In genomic region chr7:84195295-84196006, GRCh38 we compare ENCODE assay signal across 8 cellular contexts. TPM values are rescaled to one million over a fixed set of nuclear protein-coding genes. Genes with fewer than 3 reads are reported as not detected.
DNase-seq lines count a peak whose midpoint lies in the region; ATAC-seq, FAIRE-seq and TF ChIP-seq lines count a peak whose summit lies in the region.

No MANE protein-coding gene starts in this region.

- H2AFZ ChIP-seq in mammary epithelial cell (ENCODE audit: low read depth, low read length), result peak overlapping the region; percentile 83

- DNase-seq in A549 (ENCODE audit: low read depth in 1 of 2, low spot score in 1 of 2), result no peak
- DNase-seq in HT-29 (ENCODE audit: low spot score), result peak; percentile 54
- no peak for DNase-seq in mammary epithelial cell
- peak; percentile 50 for DNase-seq in medulla oblongata (ENCODE audit: extremely low spot score)
- no peak for DNase-seq in NCI-H524 treated with DMSO at 0.1 percent for 48 hours (lab: John Stamatoyannopoulos, UW)
- no peak for DNase-seq in NCI-H1048 (lab: John Stamatoyannopoulos, UW)
- DNase-seq in Kasumi-1 (lab: John Stamatoyannopoulos, UW), result no peak
- no peak for DNase-seq in NCI-H146 (lab: John Stamatoyannopoulos, UW)

- H3K4me2 ChIP-seq in A549, result peak overlapping the region; percentile 88
- peak overlapping the region; percentile 82 for H3K4me2 ChIP-seq in mammary epithelial cell (ENCODE audit: insufficient read depth, low read depth, low read length)

- 14% methylated on average over 6 of the region's 6 CpGs for WGBS in A549 (ENCODE audit: missing lambda C conversion rate)
- 26% methylated on average over 6 of the region's 6 CpGs for WGBS in mammary epithelial cell (ENCODE audit: low coverage, missing lambda C conversion rate)

- H3K27me3 ChIP-seq in mammary epithelial cell (ENCODE audit: insufficient read depth, low read length), result no peaks in the 10 kb centered on the region

- peak; percentile 49 to 66; a peak in 4 of 6 replicates for ATAC-seq in A549

- H3K79me2 ChIP-seq in mammary epithelial cell (ENCODE audit: insufficient read depth, low read length), result peaks cover 31% of the 10 kb centered on the region

- POLR2A ChIA-PET in A549 (lab: Yijun Ruan, JAX), result interaction anchor here (0.7 to 1.2 kb wide), 2 partner anchors 178 to 217 kb away, joined by 3 to 8 read pairs; no protein-coding TSS in a partner anchor

- FAIRE-seq in A549 (lab: Jason Lieb, UNC), result no peak

- H3K27ac ChIP-seq in A549 (peak overlapping the region; percentile 71 to 82), mammary epithelial cell (ENCODE audit: insufficient read depth, low read depth, low read length) (peak overlapping the region; percentile 90)

- no peak for TF ChIP-seq EP300 in A549 (IDR thresholded peaks at IDR 0.05)

- BruUV-seq in mammary epithelial cell (replicated peaks; lab: Mats Ljungman, UMichigan), result no TSS peak

- H3K9me3 ChIP-seq in A549 (no peaks in the 10 kb centered on the region), mammary epithelial cell (replicated peaks; ENCODE audit: insufficient read depth, low read length) (no peaks in the 10 kb centered on the region)

- dilution Hi-C loops in mammary epithelial cell (cut with HindIII; ENCODE audit: low sequenced_read_pairs), result no loop called here

- in situ Hi-C loops in mammary epithelial cell (cut with MboI; ENCODE audit: low sequenced_read_pairs in 2 of 2), result loop anchor here (10.0 to 25.0 kb wide), 3 partner anchors 183 to 817 kb away; no protein-coding TSS in a partner anchor

- H4K20me1 ChIP-seq in mammary epithelial cell (ENCODE audit: insufficient read depth, low read length), result no peaks in the 10 kb centered on the region

- peak overlapping the region; percentile 69 for H3K4me3 ChIP-seq in A549
- H3K4me3 ChIP-seq in mammary epithelial cell (replicated peaks in 1 of 3; ENCODE audit: insufficient read depth in 1 of 3, low read depth in 2 of 3, low read length in 3 of 3), result peak overlapping the region; percentile 45 to 84 (median 72)

- TF ChIP-seq CTCF in A549 (IDR thresholded peaks at IDR 0.05) (no peak), mammary epithelial cell (conservative IDR thresholded peaks at IDR 0.05 in 1 of 2, IDR thresholded peaks at IDR 0.05 in 1 of 2; ENCODE audit: extremely low read depth in 1 of 2, insufficient read depth in 1 of 2, low read depth in 1 of 2, low read length in 2 of 2) (no peak)

- no peaks in the 10 kb centered on the region for H3K36me3 ChIP-seq in mammary epithelial cell (ENCODE audit: insufficient read depth, low read length)

- H3K4me1 ChIP-seq in A549, result peaks cover 35% of the 10 kb centered on the region
- H3K4me1 ChIP-seq in mammary epithelial cell (ENCODE audit: insufficient read depth, low read length), result peaks cover 7% of the 10 kb centered on the region

- CTCF ChIA-PET in A549 (lab: Yijun Ruan, JAX) (interaction anchor here (1.3 kb wide), 1 partner anchor 217 kb away, joined by 4 read pairs; no protein-coding TSS in a partner anchor), mammary epithelial cell (lab: Charles Lee; ENCODE audit: low non-redundant PET) (no interaction called here)

- peak overlapping the region; percentile 98 for H3K9ac ChIP-seq in mammary epithelial cell (ENCODE audit: insufficient read depth, low read length)

- no peak for TF ChIP-seq RAD21 in A549 (conservative IDR thresholded peaks at IDR 0.05 in 1 of 2, IDR thresholded peaks at IDR 0.05 in 1 of 2)

- no peak for TF ChIP-seq POLR2A in A549 (IDR thresholded peaks at IDR 0.05; ENCODE audit: low read length)

- intact Hi-C loops in mammary epithelial cell (cut with micrococcal nuclease), result no loop called here

TF ChIP-seq in A549, 52 proteins besides CTCF, POLR2A, EP300 and RAD21:
- TF ChIP-seq JUN (IDR thresholded peaks at IDR 0.05), result no peak; a peak in 1 of 5 replicates
- TF ChIP-seq HES2 (IDR thresholded peaks at IDR 0.05), result no peak
- TF ChIP-seq CBX2 (IDR thresholded peaks at IDR 0.05; ENCODE audit: borderline replicate concordance, low read depth), result no peak
- no peak for TF ChIP-seq HOXA7 (CRISPR knock-in tag; IDR thresholded peaks at IDR 0.05)
- TF ChIP-seq RFX5 (IDR thresholded peaks at IDR 0.05), result no peak
- no peak for TF ChIP-seq TP53 (CRISPR knock-in tag; IDR thresholded peaks at IDR 0.05)
- TF ChIP-seq SMC3 (IDR thresholded peaks at IDR 0.05), result no peak
- no peak for TF ChIP-seq HMGXB4 (CRISPR knock-in tag; IDR thresholded peaks at IDR 0.05; ENCODE audit: borderline replicate concordance)
- TF ChIP-seq BCL3 (IDR thresholded peaks at IDR 0.05), result no peak
- TF ChIP-seq NR3C1 (IDR thresholded peaks at IDR 0.05), result no peak
- no peak for TF ChIP-seq HOXB5 (CRISPR knock-in tag; IDR thresholded peaks at IDR 0.05)
- TF ChIP-seq HDAC2 (IDR thresholded peaks at IDR 0.05), result no peak
- no peak for TF ChIP-seq ZFP36 (IDR thresholded peaks at IDR 0.05; ENCODE audit: borderline replicate concordance, partially characterized antibody)
- no peak for TF ChIP-seq FOSB (CRISPR knock-in tag; IDR thresholded peaks at IDR 0.05)
- TF ChIP-seq MAX (IDR thresholded peaks at IDR 0.05), result no peak; the same call in 1 of the 2 replicates
- no peak for TF ChIP-seq RCOR1 (IDR thresholded peaks at IDR 0.05; ENCODE audit: low read depth, low read length)

RNA-seq across cellular contexts. Expression of gene SEMA3A, which starts 0.9 kb away (rescaled TPM):
- polyA plus RNA-seq in A549 (2011; rRNA removed) (19.1 and 19.9 TPM in 2 replicates), A549 (2017; fragmentation: RNase III; extraction: RNeasy Plus Mini Kit Qiagen cat#74134 plus additional on column Dnase treatment) (3.6 to 4.3 TPM (median 4.2 TPM) in 3 replicates), mammary epithelial cell (6.9 TPM)
- 1.3 and 1.5 TPM in 2 replicates for polyA plus RNA-seq in A549 (2012; cell fraction: cytosol; rRNA removed)
- 1.3 and 1.5 TPM in 2 replicates for polyA plus RNA-seq in A549 (2012; cell fraction: nucleus; rRNA removed)
- polyA minus RNA-seq in A549 (2011; rRNA and poly(A)+ RNA removed), result 13.2 and 14.6 TPM in 2 replicates
- total RNA-seq in HT-29 (2014; rRNA removed; shearing (Covaris generic)), result 7.2 and 9.4 TPM in 2 replicates
- 10 to 100 TPM in 1 of 2 donors, under 1 TPM in 1; 0.83 to 12.8 TPM for total RNA-seq in mammary epithelial cell
- polyA minus RNA-seq in mammary epithelial cell, result 26.9 TPM

Comparison
In these comparisons a context has a peak if more than half of its experiments do, and no peak if none do; other contexts are left out.
1. DNase-seq: peak in HT-29 (single experiment) and medulla oblongata (single experiment); none in A549 (0 of 2), mammary epithelial cell (single experiment), NCI-H524 treated with DMSO at 0.1 percent for 48 hours (single experiment), NCI-H1048 (single experiment), Kasumi-1 (0 of 2) and NCI-H146 (single experiment).